ENCODE assay signal across 8 cellular contexts in genomic region chr5:180802325-180803180, GRCh38.
A peak's percentile ranks its signal among the peaks of the same experiment; 100 is the strongest.
DNase-seq lines count a peak whose midpoint lies in the region; ATAC-seq and TF ChIP-seq lines count a peak whose summit lies in the region.

Gene MGAT1 (minus strand): TSS chr5:180802806. CDS start chr5:180792971, 9,835 bp downstream.

- H3K36me3 ChIP-seq in NT2/D1 (ENCODE audit: insufficient read depth, insufficient read length, low read length) (peaks cover 57% of the 10 kb centered on the region), mucosa of rectum (ENCODE audit: control insufficient read depth in 2 of 2, insufficient read depth in 2 of 2, low read length in 2 of 2) (peaks cover 2 to 13% of the 10 kb centered on the region in 2 donors)

- ATAC-seq in GM18868 (IDR thresholded peaks at IDR 0.05; ENCODE audit: unreplicated experiment), result peak; percentile 48
- peak; percentile 41 for ATAC-seq in HG03135 (IDR thresholded peaks at IDR 0.05; ENCODE audit: unreplicated experiment)

- POLR2A ChIA-PET in AG04449 (lab: Yijun Ruan, JAX), result interaction anchor here (0.9 to 1.6 kb wide), 3 partner anchors 8 to 459 kb away, joined by 3 to 15 read pairs (median 7); no protein-coding TSS in a partner anchor

- H3K9me3 ChIP-seq in NT2/D1 (ENCODE audit: insufficient read depth, low read length), result no peaks in the 10 kb centered on the region
- no peaks in the 10 kb centered on the region for H3K9me3 ChIP-seq in mucosa of rectum (ENCODE audit: control insufficient read depth in 2 of 2, low read length in 2 of 2)

- peak within 1 kb of the TSS; percentile 96 for H3K27ac ChIP-seq in epithelial cell of prostate
- H3K27ac ChIP-seq in mucosa of rectum (ENCODE audit: low read depth in 2 of 2, low read length in 2 of 2), result peak within 1 kb of the TSS; percentile 96 to 97

- DNase-seq in AG04449 (ENCODE audit: low read depth, low spot score) (no peak), NT2/D1 (ENCODE audit: low read depth, low spot score) (no peak), activated T-cell treated with anti-CD3 and anti-CD28 coated beads for 4 hours (peak; percentile 70), epithelial cell of prostate (ENCODE audit: low read depth, low spot score) (no peak)
- DNase-seq in stimulated activated CD8-positive, alpha-beta memory T cell treated with anti-CD3 and anti-CD28 coated beads, Interleukin-4, amount 100 ng/mL, for 48 hours, result peak; percentile 90

- H3K4me1 ChIP-seq in NT2/D1 (ENCODE audit: insufficient read depth, insufficient read length), result peaks cover 14% of the 10 kb centered on the region
- H3K4me1 ChIP-seq in mucosa of rectum (ENCODE audit: control insufficient read depth in 2 of 2, insufficient read depth in 2 of 2, low read length in 2 of 2), result peaks cover 65 to 75% of the 10 kb centered on the region in 2 donors

- CTCF ChIA-PET in AG04449 (lab: Yijun Ruan, JAX), result interaction anchor here (1.7 to 6.5 kb wide), 2 partner anchors 16 to 67 kb away, joined by 6 to 66 read pairs; no protein-coding TSS in a partner anchor

- peak within 1 kb of the TSS; percentile 97 for H3K4me3 ChIP-seq in AG04449 (ENCODE audit: low read depth, low read length)
- H3K4me3 ChIP-seq in NT2/D1 (ENCODE audit: insufficient read length, low read depth), result peak within 1 kb of the TSS; percentile 89
- peak within 1 kb of the TSS; percentile 77 to 94 for H3K4me3 ChIP-seq in mucosa of rectum (ENCODE audit: low read length in 2 of 2)

- TF ChIP-seq CTCF in AG04449 (IDR thresholded peaks at IDR 0.05; ENCODE audit: insufficient read depth, low read length, missing control alignments), result no peak

- H3K27me3 ChIP-seq in NT2/D1 (ENCODE audit: insufficient read depth, insufficient read length) (no peaks in the 10 kb centered on the region), mucosa of rectum (ENCODE audit: control insufficient read depth in 2 of 2, insufficient read depth in 2 of 2, low read length in 2 of 2) (no peaks in the 10 kb centered on the region)

- H3K9ac ChIP-seq in NT2/D1 (ENCODE audit: insufficient read length, low read depth) (peak within 1 kb of the TSS; percentile 93), mucosa of rectum (ENCODE audit: low read depth in 1 of 2, low read length in 2 of 2) (peak within 1 kb of the TSS; percentile 88 to 97)

Comparison
In these comparisons a context has a peak if more than half of its experiments do, and no peak if none do; other contexts are left out.
1. DNase-seq: peak in activated T-cell treated with anti-CD3 and anti-CD28 coated beads for 4 hours (single experiment) and stimulated activated CD8-positive, alpha-beta memory T cell treated with anti-CD3 and anti-CD28 coated beads, Interleukin-4, amount 100 ng/mL, for 48 hours (single experiment); none in AG04449 (single experiment), NT2/D1 (single experiment) and epithelial cell of prostate (single experiment).
2. Peak in every context shown above with its lines, with median percentiles within 50 percentile points of each other: H3K4me3 ChIP-seq.